Comparison of ENCODE assay signal across 1 cellular context in the genomic region with DNA sequence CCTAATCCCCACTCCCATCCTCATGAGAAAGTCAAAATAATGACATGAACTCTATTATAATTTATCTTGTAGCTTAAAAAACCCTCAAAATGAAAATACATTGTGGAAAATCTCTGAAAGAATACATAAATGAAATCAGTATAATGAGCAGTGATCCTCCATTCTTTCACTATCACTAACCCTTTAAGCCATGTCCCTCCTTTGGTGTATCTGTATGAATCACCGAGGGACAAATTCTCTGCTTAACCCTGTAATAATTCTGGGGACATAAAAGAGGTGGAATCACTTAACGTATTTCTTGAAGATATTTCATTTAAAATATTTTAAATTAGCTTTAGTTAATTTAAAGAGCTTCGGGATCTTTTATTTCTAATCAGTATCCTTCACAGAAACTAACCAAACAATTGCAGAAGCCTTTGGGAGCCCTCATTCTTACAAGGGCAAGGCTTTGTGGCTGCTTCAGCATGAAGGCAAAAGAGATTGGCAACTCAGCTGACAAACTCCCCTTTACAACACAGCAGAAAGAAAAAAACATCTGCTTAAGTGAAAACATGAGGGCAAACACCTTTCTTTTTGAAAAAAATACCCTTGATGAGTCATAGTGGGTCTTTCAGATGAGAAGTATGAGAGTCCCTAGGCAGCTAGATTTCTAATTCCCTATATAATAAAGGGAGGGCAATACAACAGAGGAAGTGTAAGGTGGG.
TF ChIP-seq lines count a peak whose summit lies in the region.

No MANE protein-coding gene starts in this region.

TF ChIP-seq in H1, 55 proteins besides CTCF, POLR2A, EP300 and RAD21 (continued from another document):
- no peak for TF ChIP-seq SIRT6 (IDR thresholded peaks at IDR 0.05; ENCODE audit: low read length)
